In the genomic region with DNA sequence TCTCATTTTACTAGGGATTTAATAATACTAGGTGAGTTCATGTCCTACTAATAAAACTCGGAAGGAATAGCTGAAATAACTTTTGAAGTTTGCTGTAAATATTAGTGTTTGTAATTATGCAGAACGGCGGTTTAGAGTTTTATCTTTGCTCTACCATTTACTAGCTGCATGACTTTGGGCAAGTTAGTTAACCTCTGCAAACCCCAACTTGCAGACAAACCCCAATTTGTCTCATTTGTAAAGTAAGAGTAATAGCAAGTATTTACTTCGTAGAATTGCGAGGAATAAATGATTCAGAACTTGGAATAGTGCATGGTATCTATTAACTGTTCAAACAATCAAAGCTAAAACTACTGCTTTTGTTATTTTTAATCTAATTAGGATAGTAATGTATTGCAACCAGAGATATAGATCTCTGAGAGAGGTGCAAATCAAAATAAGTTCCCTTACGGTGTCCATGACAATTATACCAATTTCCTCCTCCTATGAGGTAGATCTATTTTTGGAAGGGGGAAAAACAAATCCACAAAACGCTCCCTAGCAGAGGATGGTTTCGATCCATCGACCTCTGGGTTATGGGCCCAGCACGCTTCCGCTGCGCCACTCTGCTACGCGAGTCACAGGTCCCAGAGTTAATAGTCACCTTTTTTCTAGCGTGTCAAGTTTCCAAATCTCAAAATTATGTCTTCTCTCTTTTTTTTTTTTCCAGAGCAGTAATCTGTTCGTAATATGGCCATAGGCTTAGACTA, we compare ENCODE assay signal across 1 cellular context.
TF ChIP-seq lines count a peak whose summit lies in the region.

No MANE protein-coding gene starts in this region.

TF ChIP-seq in K562, 482 proteins besides CTCF, POLR2A, EP300 and RAD21 (continued from another document):
- TF ChIP-seq, protein P1, sequence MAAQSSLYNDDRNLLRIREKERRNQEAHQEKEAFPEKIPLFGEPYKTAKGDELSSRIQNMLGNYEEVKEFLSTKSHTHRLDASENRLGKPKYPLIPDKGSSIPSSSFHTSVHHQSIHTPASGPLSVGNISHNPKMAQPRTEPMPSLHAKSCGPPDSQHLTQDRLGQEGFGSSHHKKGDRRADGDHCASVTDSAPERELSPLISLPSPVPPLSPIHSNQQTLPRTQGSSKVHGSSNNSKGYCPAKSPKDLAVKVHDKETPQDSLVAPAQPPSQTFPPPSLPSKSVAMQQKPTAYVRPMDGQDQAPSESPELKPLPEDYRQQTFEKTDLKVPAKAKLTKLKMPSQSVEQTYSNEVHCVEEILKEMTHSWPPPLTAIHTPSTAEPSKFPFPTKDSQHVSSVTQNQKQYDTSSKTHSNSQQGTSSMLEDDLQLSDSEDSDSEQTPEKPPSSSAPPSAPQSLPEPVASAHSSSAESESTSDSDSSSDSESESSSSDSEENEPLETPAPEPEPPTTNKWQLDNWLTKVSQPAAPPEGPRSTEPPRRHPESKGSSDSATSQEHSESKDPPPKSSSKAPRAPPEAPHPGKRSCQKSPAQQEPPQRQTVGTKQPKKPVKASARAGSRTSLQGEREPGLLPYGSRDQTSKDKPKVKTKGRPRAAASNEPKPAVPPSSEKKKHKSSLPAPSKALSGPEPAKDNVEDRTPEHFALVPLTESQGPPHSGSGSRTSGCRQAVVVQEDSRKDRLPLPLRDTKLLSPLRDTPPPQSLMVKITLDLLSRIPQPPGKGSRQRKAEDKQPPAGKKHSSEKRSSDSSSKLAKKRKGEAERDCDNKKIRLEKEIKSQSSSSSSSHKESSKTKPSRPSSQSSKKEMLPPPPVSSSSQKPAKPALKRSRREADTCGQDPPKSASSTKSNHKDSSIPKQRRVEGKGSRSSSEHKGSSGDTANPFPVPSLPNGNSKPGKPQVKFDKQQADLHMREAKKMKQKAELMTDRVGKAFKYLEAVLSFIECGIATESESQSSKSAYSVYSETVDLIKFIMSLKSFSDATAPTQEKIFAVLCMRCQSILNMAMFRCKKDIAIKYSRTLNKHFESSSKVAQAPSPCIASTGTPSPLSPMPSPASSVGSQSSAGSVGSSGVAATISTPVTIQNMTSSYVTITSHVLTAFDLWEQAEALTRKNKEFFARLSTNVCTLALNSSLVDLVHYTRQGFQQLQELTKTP (IDR thresholded peaks at IDR 0.05; ENCODE audit: low read depth in 1 of 2, partially characterized antibody in 2 of 2): peak in 1 of 2 experiments; percentile 59
- TF ChIP-seq MTA1 (IDR thresholded peaks at IDR 0.05; ENCODE audit: borderline replicate concordance) (peak; percentile 78; the same call in 1 of the 2 replicates), SMARCE1 (IDR thresholded peaks at IDR 0.05) (no peak), CEBPB (tag; IDR thresholded peaks at IDR 0.05) (no peak), YBX1 (IDR thresholded peaks at IDR 0.05) (no peak), PYGO2 (tag; IDR thresholded peaks at IDR 0.05) (no peak), TAF1 (IDR thresholded peaks at IDR 0.05; ENCODE audit: control insufficient read depth, extremely low read depth, insufficient read depth, low read length, severe bottlenecking) (no peak), CBFA2T2 (conservative IDR thresholded peaks at IDR 0.05) (no peak), BMI1 (IDR thresholded peaks at IDR 0.05; ENCODE audit: low read length) (no peak), ZNF57 (CRISPR knock-in tag; IDR thresholded peaks at IDR 0.05) (no peak), ZNF263 (CRISPR knock-in tag; IDR thresholded peaks at IDR 0.05; ENCODE audit: borderline replicate concordance) (no peak), CREBBP (IDR thresholded peaks at IDR 0.05; ENCODE audit: low read depth, low read length) (no peak), SRSF3 (IDR thresholded peaks at IDR 0.05; ENCODE audit: insufficient read depth, low read length) (no peak), TBL1XR1 (IDR thresholded peaks at IDR 0.05; ENCODE audit: low read length in 2 of 2) (peak; percentile 73 to 90)
